ENCODE assay signal across 9 cellular contexts in the genomic region with DNA sequence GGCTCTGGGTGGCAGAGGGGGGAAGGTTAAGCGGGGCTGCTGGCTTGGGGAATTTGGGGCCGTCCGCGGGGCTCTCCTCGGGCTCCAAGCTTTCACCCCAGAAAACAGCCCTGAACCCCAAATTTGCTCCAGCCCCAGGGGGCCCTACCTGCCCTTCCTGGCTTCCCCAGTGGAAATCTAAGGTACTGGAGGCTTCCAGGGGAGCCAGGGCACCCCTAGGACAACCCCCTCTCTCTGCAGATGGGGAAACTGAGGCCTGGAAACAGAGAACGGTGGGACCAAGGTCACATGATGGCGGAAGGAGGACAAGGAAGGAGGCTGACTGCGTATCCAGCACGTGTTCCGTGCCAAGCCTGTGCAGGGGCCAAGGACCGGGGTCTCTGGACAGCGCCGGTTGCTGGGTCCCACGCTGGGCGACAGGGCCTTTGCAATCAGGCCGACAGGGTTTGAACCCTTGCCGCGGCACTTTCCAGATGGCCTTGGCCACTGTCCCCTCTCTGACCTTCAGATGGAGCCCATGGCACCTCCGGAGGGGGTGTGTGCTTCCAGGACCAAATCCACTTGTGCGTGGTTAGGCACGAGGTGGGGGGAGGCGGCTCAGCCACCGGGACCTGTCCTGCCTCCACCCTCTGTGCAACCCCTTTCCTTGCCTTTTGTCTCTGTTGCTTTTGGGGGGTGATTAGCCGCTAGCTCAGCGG.
DNase-seq lines count a peak whose midpoint lies in the region; ATAC-seq, FAIRE-seq and TF ChIP-seq lines count a peak whose summit lies in the region.
"Had no signal": no experiment of that assay in that cellular context is flagged by ENCODE, and none has a peak within 500 bp of the region (broad histone marks: within the 10 kb centered on the region; RNA-seq: fewer than 3 reads in every experiment).

No MANE protein-coding gene starts in this region.

- no peak for TF ChIP-seq RAD21 in A549 (conservative IDR thresholded peaks at IDR 0.05 in 1 of 2, IDR thresholded peaks at IDR 0.05 in 1 of 2)

- H3K27me3 ChIP-seq in MG63 (no peaks in the 10 kb centered on the region), muscle layer of colon (ENCODE audit: control insufficient read depth in 1 of 2, insufficient read depth in 2 of 2, low read length in 2 of 2) (no peaks in the 10 kb centered on the region)

- no peak for FAIRE-seq in A549 (lab: Jason Lieb, UNC)
- FAIRE-seq: G401.6 had no signal

- H3K4me3 ChIP-seq in A549 (peak overlapping the region; percentile 47), MG63 (peak overlapping the region; percentile 52), muscle layer of colon (ENCODE audit: low read depth in 1 of 2, low read length in 2 of 2) (peak overlapping the region; percentile 55 to 59)

- WGBS in A549 (ENCODE audit: missing lambda C conversion rate), result 62% methylated on average over 23 of the region's 25 CpGs

- no peak for TF ChIP-seq EP300 in A549 (IDR thresholded peaks at IDR 0.05)

- POLR2A ChIA-PET in A549 (lab: Yijun Ruan, JAX), result interaction anchor here (0.8 to 1.3 kb wide), 4 partner anchors 21 to 260 kb away, joined by 3 to 5 read pairs (median 4); a partner anchor contains a TSS

- H3K9me3 Mint-ChIP-seq in effector memory CD8-positive, alpha-beta T cell, result no peaks in the 10 kb centered on the region
- H3K9me3 Mint-ChIP-seq in activated naive CD4-positive, alpha-beta T cell treated with anti-CD3 and anti-CD28 coated beads, Interleukin-2, amount 10 ng/mL, durations not matched to agents 7 days and 5 days, result peaks cover 2% of the 10 kb centered on the region

- TF ChIP-seq POLR2A in A549 (IDR thresholded peaks at IDR 0.05; ENCODE audit: low read length), result no peak

- H3K4me2 ChIP-seq in A549, result peak overlapping the region; percentile 84

- H3K9me3 ChIP-seq in A549 (no peaks in the 10 kb centered on the region), MG63 (no peaks in the 10 kb centered on the region), muscle layer of colon (ENCODE audit: low read length) (no peaks in the 10 kb centered on the region)

- peak overlapping the region; percentile 75 to 82 for H3K4me3 Mint-ChIP-seq in effector memory CD8-positive, alpha-beta T cell
- no peak overlapping the region for H3K4me3 Mint-ChIP-seq in activated naive CD4-positive, alpha-beta T cell treated with anti-CD3 and anti-CD28 coated beads, Interleukin-2, amount 10 ng/mL, durations not matched to agents 7 days and 5 days

- H3K27me3 Mint-ChIP-seq in effector memory CD8-positive, alpha-beta T cell, result peaks cover 38 to 55% of the 10 kb centered on the region in 2 donors
- H3K27me3 Mint-ChIP-seq in activated naive CD4-positive, alpha-beta T cell treated with anti-CD3 and anti-CD28 coated beads, Interleukin-2, amount 10 ng/mL, durations not matched to agents 7 days and 5 days, result peaks cover 99% of the 10 kb centered on the region

- peak overlapping the region; percentile 37 for H3K9ac ChIP-seq in muscle layer of colon (ENCODE audit: low read length)

- ATAC-seq in A549, result peak in 1 of 2 experiments; percentile 37; a peak in 3 of 6 replicates
- ATAC-seq in effector memory CD8-positive, alpha-beta T cell (replicated peaks), result peak; percentile 18

- TF ChIP-seq CTCF in A549 (IDR thresholded peaks at IDR 0.05), result no peak

- H3K4me1 Mint-ChIP-seq in effector memory CD8-positive, alpha-beta T cell (ENCODE audit: low read depth in 2 of 2), result peaks cover 22 to 23% of the 10 kb centered on the region in 2 donors
- peaks cover 30% of the 10 kb centered on the region for H3K4me1 Mint-ChIP-seq in activated naive CD4-positive, alpha-beta T cell treated with anti-CD3 and anti-CD28 coated beads, Interleukin-2, amount 10 ng/mL, durations not matched to agents 7 days and 5 days

- H3K27ac ChIP-seq in A549, result peak overlapping the region; percentile 80 to 93
- H3K27ac ChIP-seq in muscle layer of colon (ENCODE audit: low read depth, low read length), result peak overlapping the region; percentile 38

- H3K36me3 ChIP-seq in MG63 (no peaks in the 10 kb centered on the region), muscle layer of colon (ENCODE audit: insufficient read depth, low read length) (no peaks in the 10 kb centered on the region)

- CTCF ChIA-PET in A549 (lab: Yijun Ruan, JAX), result interaction anchor here (0.7 to 3.0 kb wide), 7 partner anchors 9 to 264 kb away, joined by 3 to 11 read pairs (median 4); no protein-coding TSS in a partner anchor
- CTCF ChIA-PET in activated naive CD4-positive, alpha-beta T cell treated with anti-CD3 and anti-CD28 coated beads, Interleukin-2, amount 10 ng/mL, durations not matched to agents 7 days and 5 days (lab: Charles Lee), result no interaction called here

- H3K36me3 Mint-ChIP-seq in effector memory CD8-positive, alpha-beta T cell (ENCODE audit: insufficient read depth), result no peaks in the 10 kb centered on the region
- H3K36me3 Mint-ChIP-seq in activated naive CD4-positive, alpha-beta T cell treated with anti-CD3 and anti-CD28 coated beads, Interleukin-2, amount 10 ng/mL, durations not matched to agents 7 days and 5 days, result no peaks in the 10 kb centered on the region

- H3K27ac Mint-ChIP-seq in effector memory CD8-positive, alpha-beta T cell, result peak overlapping the region in 1 of 2 donors; percentile 64
- H3K27ac Mint-ChIP-seq in activated naive CD4-positive, alpha-beta T cell treated with anti-CD3 and anti-CD28 coated beads, Interleukin-2, amount 10 ng/mL, durations not matched to agents 7 days and 5 days, result no peak overlapping the region

- H3K4me1 ChIP-seq in A549, result peaks cover 12% of the 10 kb centered on the region
- H3K4me1 ChIP-seq in muscle layer of colon (ENCODE audit: insufficient read depth, low read length), result peaks cover 15% of the 10 kb centered on the region

- DNase-seq in A549 (ENCODE audit: low read depth in 1 of 2, low spot score in 1 of 2) (no peak), MG63 (no peak), RKO (ENCODE audit: low spot score) (no peak), GF-D8 (lab: John Stamatoyannopoulos, UW) (no peak), NCI-H2171 treated with DMSO at 0.1 percent for 48 hours (lab: John Stamatoyannopoulos, UW) (no peak)
- DNase-seq in effector memory CD8-positive, alpha-beta T cell, result no peak
- no peak for DNase-seq in activated naive CD4-positive, alpha-beta T cell treated with anti-CD3 and anti-CD28 coated beads, Interleukin-2, amount 10 ng/mL, durations not matched to agents 7 days and 5 days

TF ChIP-seq in A549, 52 proteins besides CTCF, POLR2A, EP300 and RAD21:
- TF ChIP-seq MYC (IDR thresholded peaks at IDR 0.05; ENCODE audit: borderline replicate concordance, low read length) (no peak), CBX8 (IDR thresholded peaks at IDR 0.05) (no peak), ZNF302 (CRISPR knock-in tag; IDR thresholded peaks at IDR 0.05) (no peak), FOXS1 (CRISPR knock-in tag; IDR thresholded peaks at IDR 0.05) (no peak), ZFP36 (IDR thresholded peaks at IDR 0.05; ENCODE audit: borderline replicate concordance, partially characterized antibody) (no peak), HOXB13 (CRISPR knock-in tag; IDR thresholded peaks at IDR 0.05; ENCODE audit: low read depth) (no peak), FOSL2 (IDR thresholded peaks at IDR 0.05) (no peak), FOSL2 (CRISPR knock-in tag; IDR thresholded peaks at IDR 0.05) (no peak), ESRRA (IDR thresholded peaks at IDR 0.05; ENCODE audit: borderline replicate concordance, low read length) (no peak), SMC3 (IDR thresholded peaks at IDR 0.05) (no peak), SREBF2 (IDR thresholded peaks at IDR 0.05) (no peak), EHF (CRISPR knock-in tag; IDR thresholded peaks at IDR 0.05) (no peak), CHD2 (IDR thresholded peaks at IDR 0.05; ENCODE audit: low read length, partially characterized antibody) (no peak), RARB (CRISPR knock-in tag; IDR thresholded peaks at IDR 0.05) (no peak), JUNB (IDR thresholded peaks at IDR 0.05) (no peak), KDM1A (IDR thresholded peaks at IDR 0.05; ENCODE audit: low read depth) (no peak)
- TF ChIP-seq, protein P1, sequence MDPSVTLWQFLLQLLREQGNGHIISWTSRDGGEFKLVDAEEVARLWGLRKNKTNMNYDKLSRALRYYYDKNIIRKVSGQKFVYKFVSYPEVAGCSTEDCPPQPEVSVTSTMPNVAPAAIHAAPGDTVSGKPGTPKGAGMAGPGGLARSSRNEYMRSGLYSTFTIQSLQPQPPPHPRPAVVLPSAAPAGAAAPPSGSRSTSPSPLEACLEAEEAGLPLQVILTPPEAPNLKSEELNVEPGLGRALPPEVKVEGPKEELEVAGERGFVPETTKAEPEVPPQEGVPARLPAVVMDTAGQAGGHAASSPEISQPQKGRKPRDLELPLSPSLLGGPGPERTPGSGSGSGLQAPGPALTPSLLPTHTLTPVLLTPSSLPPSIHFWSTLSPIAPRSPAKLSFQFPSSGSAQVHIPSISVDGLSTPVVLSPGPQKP (IDR thresholded peaks at IDR 0.05; ENCODE audit: low read depth, low read length), result no peak
